19 cellular contexts compared by ENCODE assay signal in the genomic region with DNA sequence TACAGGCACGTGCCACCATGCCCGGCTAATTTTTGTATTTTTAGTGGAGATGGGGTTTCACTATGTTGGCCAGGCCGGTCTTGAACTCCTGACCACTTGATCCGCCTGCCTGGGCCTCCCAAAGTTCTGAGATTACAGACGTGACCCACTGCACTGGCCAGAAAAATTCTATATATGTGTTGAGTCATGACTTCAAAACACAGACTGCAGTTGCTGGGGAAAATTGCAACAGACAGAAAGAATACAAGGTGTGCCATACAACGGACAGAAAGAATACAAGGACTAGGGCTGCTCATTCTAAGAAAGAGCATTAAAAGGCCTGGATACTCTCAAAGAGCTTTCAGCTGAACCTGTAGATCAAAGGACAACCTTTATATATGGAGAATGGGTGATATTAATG.
"Had no signal": no experiment of that assay in that cellular context is flagged by ENCODE, and none has a peak within 500 bp of the region (broad histone marks: within the 10 kb centered on the region; RNA-seq: fewer than 3 reads in every experiment).

No MANE protein-coding gene starts in this region.

- H3K9me3 ChIP-seq: MG63 had no signal

- H3K27me3 ChIP-seq: brain microvascular endothelial cell, MG63 had no signal

- H3K9ac ChIP-seq: KMS-11 had no signal

- H3K4me3 ChIP-seq: MG63 had no signal

- DNase-seq: activated B cell treated with CpG ODN at 0.5 μM for 24 hours; activated CD4-positive, alpha-beta T cell treated with anti-CD3 and anti-CD28 coated beads for 1 hour; activated CD4-positive, alpha-beta T cell treated with anti-CD3 and anti-CD28 coated beads, Interleukin-2, amount 10 ng/mL, durations not matched to agents 24 days and 14 days; activated CD4-positive, alpha-beta T cell treated with anti-CD3 and anti-CD28 coated beads, Interleukin-2, amount 50 U/mL, for 48 hours; activated CD8-positive, alpha-beta memory T cell treated with anti-CD3 and anti-CD28 coated beads, Interleukin-2, amount 10 ng/mL, durations not matched to agents 7 days and 5 days; activated T-cell treated with anti-CD3 and anti-CD28 coated beads, Interleukin-2, amount 50 U/mL, for 4 hours; brain microvascular endothelial cell; cerebellar nuclear complex; MG63; NCI-H1436; NCI-H187; NCI-H2081; NCI-H510A treated with DMSO at 0.1 percent for 48 hours; NCI-H69; PC-3; SHP77 treated with DMSO at 0.1 percent for 48 hours; T-helper 17 cell; T-helper 9 cell had no signal

- H3K36me3 ChIP-seq: brain microvascular endothelial cell, MG63 had no signal

- H3K4me2 ChIP-seq: KMS-11 had no signal

- ATAC-seq: activated CD8-positive, alpha-beta memory T cell treated with anti-CD3 and anti-CD28 coated beads, Interleukin-2, amount 10 ng/mL, durations not matched to agents 7 days and 5 days; PC-3; T-helper 17 cell had no signal

- H3K27ac ChIP-seq: brain microvascular endothelial cell, KMS-11 had no signal
